ENCODE assay signal across 18 cellular contexts in the genomic region with DNA sequence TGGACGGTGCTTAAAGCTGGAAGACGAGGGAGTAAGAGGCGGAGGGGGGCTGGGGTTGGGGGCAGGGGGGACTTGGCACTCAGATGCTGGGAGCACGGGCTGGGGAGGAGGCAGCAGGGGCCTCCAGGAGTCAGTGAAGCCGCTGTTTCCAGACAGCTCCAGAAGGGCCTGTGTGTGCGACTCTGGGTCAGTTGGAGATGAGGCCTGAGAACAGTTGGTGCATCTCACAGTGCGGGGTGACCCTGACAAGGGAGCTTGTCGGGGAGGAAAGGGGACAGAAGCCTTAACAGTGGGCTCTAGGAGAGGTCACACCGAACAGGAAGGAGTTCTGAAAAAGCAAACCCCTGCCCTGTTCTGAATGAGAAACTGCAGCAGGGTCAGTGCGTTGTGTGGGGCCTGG. TPM values are rescaled to one million over a fixed set of nuclear protein-coding genes. Genes with fewer than 3 reads are reported as not detected.
DNase-seq lines count a peak whose midpoint lies in the region; ATAC-seq and TF ChIP-seq lines count a peak whose summit lies in the region.
"Had no signal": no experiment of that assay in that cellular context is flagged by ENCODE, and none has a peak within 500 bp of the region (broad histone marks: within the 10 kb centered on the region; RNA-seq: fewer than 3 reads in every experiment).

No MANE protein-coding gene starts in this region.

- no peaks in the 10 kb centered on the region for H3K27me3 ChIP-seq in mammary epithelial cell (ENCODE audit: insufficient read depth, low read length)
- H3K27me3 ChIP-seq in hepatocyte = no peaks in the 10 kb centered on the region
- no peaks in the 10 kb centered on the region for H3K27me3 ChIP-seq in Peyer's patch
- no peaks in the 10 kb centered on the region for H3K27me3 ChIP-seq in foreskin keratinocyte
- H3K27me3 ChIP-seq: BLaER1, left lung, upper lobe of left lung had no signal

- H3K36me3 ChIP-seq in mammary epithelial cell (ENCODE audit: insufficient read depth, low read length) (peaks cover 9% of the 10 kb centered on the region), hepatocyte (replicated peaks; ENCODE audit: insufficient read depth, low read depth) (no peaks in the 10 kb centered on the region), Peyer's patch (peaks cover 0 to 60% (median 0%) of the 10 kb centered on the region in 3 donors)

- CTCF ChIA-PET in MCF 10A (lab: Yijun Ruan, JAX) (no interaction called here), mammary epithelial cell (lab: Charles Lee; ENCODE audit: low non-redundant PET) (no interaction called here)

- H3K36me3 Mint-ChIP-seq in MCF 10A (ENCODE audit: insufficient read depth, unreplicated experiment) = peaks cover 55% of the 10 kb centered on the region

- no peak for TF ChIP-seq POLR2A in Peyer's patch (IDR thresholded peaks at IDR 0.05)

- H2AFZ ChIP-seq in mammary epithelial cell (ENCODE audit: low read depth, low read length) (no peak overlapping the region), hepatocyte (no peak overlapping the region)
- H2AFZ ChIP-seq: GM23248 had no signal

- H3K27ac Mint-ChIP-seq in MCF 10A (ENCODE audit: low read depth, unreplicated experiment) = peak overlapping the region; percentile 89
- H3K27ac Mint-ChIP-seq: activated CD8-positive, alpha-beta memory T cell treated with anti-CD3 and anti-CD28 coated beads, Interleukin-2, amount 10 ng/mL, durations not matched to agents 7 days and 5 days had no signal

- H3K9ac ChIP-seq in mammary epithelial cell (ENCODE audit: insufficient read depth, low read length) = no peak overlapping the region
- H3K9ac ChIP-seq: BLaER1, GM23248 had no signal

- no peaks in the 10 kb centered on the region for H3K9me3 ChIP-seq in mammary epithelial cell (replicated peaks; ENCODE audit: insufficient read depth, low read length)
- no peaks in the 10 kb centered on the region for H3K9me3 ChIP-seq in hepatocyte (ENCODE audit: low read depth)
- no peaks in the 10 kb centered on the region for H3K9me3 ChIP-seq in Peyer's patch
- H3K9me3 ChIP-seq: BLaER1, left lung, upper lobe of left lung had no signal

- in situ Hi-C loops in mammary epithelial cell (cut with MboI; ENCODE audit: low sequenced_read_pairs in 2 of 2) = no loop called here

- H3K4me3 Mint-ChIP-seq in MCF 10A (ENCODE audit: unreplicated experiment) = no peak overlapping the region
- H3K4me3 Mint-ChIP-seq: activated CD8-positive, alpha-beta memory T cell treated with anti-CD3 and anti-CD28 coated beads, Interleukin-2, amount 10 ng/mL, durations not matched to agents 7 days and 5 days had no signal

- H3K4me3 ChIP-seq in mammary epithelial cell (replicated peaks in 1 of 3; ENCODE audit: insufficient read depth in 1 of 3, low read depth in 2 of 3, low read length in 3 of 3) (no peak overlapping the region), hepatocyte (no peak overlapping the region), Peyer's patch (no peak overlapping the region)
- H3K4me3 ChIP-seq: BLaER1, GM23248, left lung, upper lobe of left lung had no signal

- H3K4me1 ChIP-seq in mammary epithelial cell (ENCODE audit: insufficient read depth, low read length) (peaks cover 13% of the 10 kb centered on the region), hepatocyte (ENCODE audit: insufficient read depth) (peaks cover 32% of the 10 kb centered on the region), Peyer's patch (peaks cover 0 to 34% (median 0%) of the 10 kb centered on the region in 4 donors), foreskin keratinocyte (peaks cover 11% of the 10 kb centered on the region)
- H3K4me1 ChIP-seq: left lung had no signal

- no peak for ATAC-seq in HG02763 (IDR thresholded peaks at IDR 0.05; ENCODE audit: unreplicated experiment)
- ATAC-seq in foreskin keratinocyte = no peak
- ATAC-seq: activated CD8-positive, alpha-beta memory T cell treated with anti-CD3 and anti-CD28 coated beads, Interleukin-2, amount 10 ng/mL, durations not matched to agents 7 days and 5 days; left lung had no signal

- TF ChIP-seq CTCF in MCF 10A (IDR thresholded peaks at IDR 0.05; ENCODE audit: unreplicated experiment) (no peak), mammary epithelial cell (conservative IDR thresholded peaks at IDR 0.05 in 1 of 2, IDR thresholded peaks at IDR 0.05 in 1 of 2; ENCODE audit: extremely low read depth in 1 of 2, insufficient read depth in 1 of 2, low read depth in 1 of 2, low read length in 2 of 2) (no peak), hepatocyte (IDR thresholded peaks at IDR 0.05; ENCODE audit: poor library complexity) (no peak), Peyer's patch (IDR thresholded peaks at IDR 0.05) (no peak), foreskin keratinocyte (conservative IDR thresholded peaks at IDR 0.05) (no peak)

- H4K20me1 ChIP-seq in mammary epithelial cell (ENCODE audit: insufficient read depth, low read length) = no peaks in the 10 kb centered on the region
- peaks cover 57% of the 10 kb centered on the region for H4K20me1 ChIP-seq in hepatocyte (ENCODE audit: insufficient read depth, poor library complexity, severe bottlenecking)

- DNase-seq in MCF 10A (ENCODE audit: unreplicated experiment) (no peak), mammary epithelial cell (no peak), hepatocyte (ENCODE audit: low spot score) (no peak), posterior vena cava (ENCODE audit: low spot score) (peak; percentile 57), occipital lobe (lab: John Stamatoyannopoulos, UW) (no peak), Peyer's patch (no peak), foreskin keratinocyte (no peak)
- DNase-seq: ACHN; activated CD4-positive, alpha-beta T cell treated with anti-CD3 and anti-CD28 coated beads for 4 hours; activated CD8-positive, alpha-beta memory T cell treated with anti-CD3 and anti-CD28 coated beads, Interleukin-2, amount 10 ng/mL, durations not matched to agents 7 days and 5 days; GM23248; NCI-H1048; NCI-H187; NCI-H69; upper lobe of left lung had no signal

- H3K79me2 ChIP-seq in mammary epithelial cell (ENCODE audit: insufficient read depth, low read length) (peaks cover 94% of the 10 kb centered on the region), hepatocyte (peaks cover 100% of the 10 kb centered on the region)

- no TSS peak for BruUV-seq in MCF 10A (replicated peaks; lab: Mats Ljungman, UMichigan)
- BruUV-seq in mammary epithelial cell (replicated peaks; lab: Mats Ljungman, UMichigan) = no TSS peak

- H3K9me3 Mint-ChIP-seq in MCF 10A (ENCODE audit: unreplicated experiment) = no peaks in the 10 kb centered on the region

- H3K27ac ChIP-seq in mammary epithelial cell (ENCODE audit: insufficient read depth, low read depth, low read length) (no peak overlapping the region), hepatocyte (peak overlapping the region; percentile 94), Peyer's patch (peak overlapping the region in 2 of 4 donors; percentile 36 to 75), foreskin keratinocyte (no peak overlapping the region)
- H3K27ac ChIP-seq: BLaER1, GM23248, left lung, upper lobe of left lung had no signal

- H3K27me3 Mint-ChIP-seq in MCF 10A (ENCODE audit: insufficient read depth, unreplicated experiment) = no peaks in the 10 kb centered on the region
- H3K27me3 Mint-ChIP-seq: activated CD8-positive, alpha-beta memory T cell treated with anti-CD3 and anti-CD28 coated beads, Interleukin-2, amount 10 ng/mL, durations not matched to agents 7 days and 5 days had no signal

- dilution Hi-C loops in mammary epithelial cell (cut with HindIII; ENCODE audit: low sequenced_read_pairs) = no loop called here

- POLR2A ChIA-PET in MCF 10A (lab: Yijun Ruan, JAX) = no interaction called here

- H3K9me2 ChIP-seq in hepatocyte (replicated peaks; ENCODE audit: insufficient read depth) = no peaks in the 10 kb centered on the region

- peaks cover 24% of the 10 kb centered on the region for H3K4me1 Mint-ChIP-seq in MCF 10A (ENCODE audit: insufficient read depth, unreplicated experiment)

- WGBS in mammary epithelial cell (ENCODE audit: low coverage, missing lambda C conversion rate) = 100% methylated on average over 3 of the region's 10 CpGs
- 80% methylated on average over 10 of the region's 10 CpGs for WGBS in hepatocyte (ENCODE audit: low lambda C conversion rate, missing lambda C conversion rate)

- no peak overlapping the region for H3K4me2 ChIP-seq in mammary epithelial cell (ENCODE audit: insufficient read depth, low read depth, low read length)
- peak overlapping the region; percentile 67 for H3K4me2 ChIP-seq in hepatocyte
- H3K4me2 ChIP-seq: BLaER1 had no signal

- intact Hi-C loops in MCF 10A (cut with micrococcal nuclease) (no loop called here), mammary epithelial cell (cut with micrococcal nuclease) (no loop called here), posterior vena cava (cut with DNase I) (no loop called here)

RNA-seq across cellular contexts. Expression of a gene that starts 11.2 kb away (rescaled TPM):
- total RNA-seq in MCF 10A (2022) (27.7 and 28.3 TPM in 2 replicates), mammary epithelial cell (10 to 100 TPM; 18.3 to 27.0 TPM), hepatocyte (29.9 and 30.9 TPM in 2 replicates), posterior vena cava (10 to 100 TPM; 19.5 to 21.7 TPM), occipital lobe (27.5 TPM), Peyer's patch (10 to 100 TPM; 27.1 to 43.2 (median 35.8) TPM), foreskin keratinocyte (18.2 and 20.6 TPM in 2 replicates)
- polyA plus RNA-seq in mammary epithelial cell (19.5 TPM), hepatocyte (34.5 and 37.6 TPM in 2 replicates), foreskin keratinocyte (17.6 and 19.4 TPM in 2 replicates)
- polyA minus RNA-seq in mammary epithelial cell = 7.5 TPM
